ENCODE assay signal across 16 cellular contexts in genomic region chr1:233439721-233440120, GRCh38.
DNase-seq lines count a peak whose midpoint lies in the region; TF ChIP-seq lines count a peak whose summit lies in the region.
"Had no signal": no experiment of that assay in that cellular context is flagged by ENCODE, and none has a peak within 500 bp of the region (broad histone marks: within the 10 kb centered on the region; RNA-seq: fewer than 3 reads in every experiment).

No MANE protein-coding gene starts in this region.

- POLR2A ChIA-PET in HEK293T (lab: Yijun Ruan, JAX) = no interaction called here

- no peaks in the 10 kb centered on the region for H3K36me3 ChIP-seq in MG63
- H3K36me3 ChIP-seq: BE2C had no signal

- CTCF ChIA-PET in HEK293T (lab: Yijun Ruan, JAX) = interaction anchor here (0.7 to 2.4 kb wide), 3 partner anchors 90 to 465 kb away, joined by 3 to 13 read pairs (median 6); partner anchors contain the start of gene SLC35F3

- no peak overlapping the region for H3K27ac ChIP-seq in substantia nigra (ENCODE audit: low read depth, low read length, poor library complexity, severe bottlenecking)
- H3K27ac ChIP-seq: A549, C4-2B had no signal

- DNase-seq in MG63 = peak; percentile 59
- DNase-seq in astrocyte of the hippocampus (ENCODE audit: low read depth, low spot score) = peak; percentile 87
- DNase-seq in inferior parietal cortex (ENCODE audit: extremely low spot score) = peak; percentile 33
- no peak for DNase-seq in substantia nigra (lab: John Stamatoyannopoulos, UW)
- no peak for DNase-seq in HEK293T (ENCODE audit: extremely low spot score)
- DNase-seq in stimulated activated naive CD4-positive, alpha-beta T cell treated with Interleukin-2 at 50 U/mL for 16 hours (lab: John Stamatoyannopoulos, UW) = no peak
- DNase-seq in NCI-H146 (lab: John Stamatoyannopoulos, UW) = no peak
- DNase-seq: BE2C; CD4-positive, alpha-beta memory T cell; DMS153; DMS79 treated with DMSO at 0.1 percent for 48 hours; GF-D8; GOT3; H9 had no signal

- no peaks in the 10 kb centered on the region for H3K27me3 ChIP-seq in MG63
- H3K27me3 ChIP-seq: BE2C had no signal

- no peak overlapping the region for H3K4me3 ChIP-seq in MG63
- H3K4me3 ChIP-seq: A549 had no signal

- H3K9me3 ChIP-seq in MG63 = no peaks in the 10 kb centered on the region
- H3K9me3 ChIP-seq: A549, BE2C had no signal

TF ChIP-seq in HEK293T, 16 proteins besides CTCF, POLR2A, EP300 and RAD21:
- no peak for TF ChIP-seq ZNF384 (IDR thresholded peaks at IDR 0.05)
- no peak for TF ChIP-seq CTBP1 (IDR thresholded peaks at IDR 0.05; ENCODE audit: borderline replicate concordance)
- TF ChIP-seq TARDBP (IDR thresholded peaks at IDR 0.05) = no peak
- no peak for TF ChIP-seq NFRKB (IDR thresholded peaks at IDR 0.05)
- TF ChIP-seq L3MBTL2 (conservative IDR thresholded peaks at IDR 0.05) = no peak
- no peak for TF ChIP-seq LEF1 (IDR thresholded peaks at IDR 0.05; ENCODE audit: borderline replicate concordance)
- TF ChIP-seq ARNT (IDR thresholded peaks at IDR 0.05) = no peak
- TF ChIP-seq BHLHE40 (IDR thresholded peaks at IDR 0.05; ENCODE audit: borderline replicate concordance) = no peak

Comparison
In these comparisons a context has a peak if more than half of its experiments do, and no peak if none do; other contexts are left out.
1. DNase-seq: peak in MG63 (single experiment), astrocyte of the hippocampus (single experiment) and inferior parietal cortex (single experiment); none in substantia nigra (0 of 49), HEK293T (single experiment), stimulated activated naive CD4-positive, alpha-beta T cell treated with Interleukin-2 at 50 U/mL for 16 hours (single experiment) and NCI-H146 (single experiment).